Comparison of ENCODE assay signal across 37 cellular contexts in the genomic region with DNA sequence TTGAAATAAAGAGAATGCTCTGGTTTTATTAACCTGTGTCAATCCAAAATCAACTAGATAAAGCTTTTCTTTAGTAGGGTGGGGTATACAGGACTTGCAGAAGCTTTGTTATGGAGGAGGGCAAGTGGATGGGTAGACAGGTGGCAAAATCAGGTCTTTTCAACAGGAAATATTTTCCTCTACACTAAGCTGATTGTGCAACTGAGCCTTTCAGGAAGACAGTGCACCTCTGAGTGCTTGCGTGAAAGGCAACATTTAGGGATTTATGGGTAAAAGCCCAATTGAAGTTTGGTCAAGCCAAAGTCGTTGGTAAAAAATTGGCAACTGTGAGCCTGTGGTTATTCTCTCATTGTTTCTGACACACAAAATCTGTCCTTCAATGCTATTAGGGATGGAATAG. TPM values are rescaled to one million over a fixed set of nuclear protein-coding genes. Genes with fewer than 3 reads are reported as not detected.
DNase-seq lines count a peak whose midpoint lies in the region; ATAC-seq, FAIRE-seq and TF ChIP-seq lines count a peak whose summit lies in the region.
"Had no signal": no experiment of that assay in that cellular context is flagged by ENCODE, and none has a peak within 500 bp of the region (broad histone marks: within the 10 kb centered on the region; RNA-seq: fewer than 3 reads in every experiment).

No MANE protein-coding gene starts in this region.

- H3K36me3 ChIP-seq in HepG2 (replicated peaks in 1 of 2; ENCODE audit: control insufficient read depth in 1 of 2, insufficient read depth in 2 of 2, low read length in 2 of 2) (no peaks in the 10 kb centered on the region), right lobe of liver (no peaks in the 10 kb centered on the region), IMR-90 (ENCODE audit: control insufficient read depth, insufficient read depth, low read length) (no peaks in the 10 kb centered on the region), Karpas-422 (ENCODE audit: insufficient read depth, low read length) (no peaks in the 10 kb centered on the region), K562 (ENCODE audit: control insufficient read depth, insufficient read depth, low read length) (no peaks in the 10 kb centered on the region), mucosa of descending colon (ENCODE audit: low read depth) (no peaks in the 10 kb centered on the region)
- H3K36me3 ChIP-seq: BE2C; BLaER1; BLaER1 treated with 17β-estradiol and CSF1 and Interleukin-3, amounts not matched to agents 10 nM and 100 nM had no signal

- POLR2A ChIA-PET in HepG2 (lab: Yijun Ruan, JAX), result no interaction called here
- POLR2A ChIA-PET in IMR-90 (lab: Charles Lee; ENCODE audit: unreplicated experiment), result no interaction called here
- POLR2A ChIA-PET in K562 (lab: Yijun Ruan, JAX), result interaction anchor here (1.2 to 1.3 kb wide), 2 partner anchors 8 to 25 kb away, joined by 3 to 4 read pairs; no protein-coding TSS in a partner anchor
- POLR2A ChIA-PET in T-cell (lab: Charles Lee), result no interaction called here

- no peak for TF ChIP-seq RAD21 in HepG2 (CRISPR knock-in tag; IDR thresholded peaks at IDR 0.05)
- no peak for TF ChIP-seq RAD21 in IMR-90 (IDR thresholded peaks at IDR 0.05; ENCODE audit: low read length)
- TF ChIP-seq RAD21 in K562 (CRISPR knock-in tag; conservative IDR thresholded peaks at IDR 0.05 in 1 of 2, IDR thresholded peaks at IDR 0.05 in 1 of 2), result no peak

- H3K18ac ChIP-seq in IMR-90 (ENCODE audit: low read depth, low read length), result no peak overlapping the region

- peaks cover 0 to 4% (median 2%) of the 10 kb centered on the region in 3 donors for H3K4me1 Mint-ChIP-seq in T-cell
- H3K4me1 Mint-ChIP-seq: CD4-positive, alpha-beta memory T cell; CD8-positive, alpha-beta memory T cell had no signal

- no peaks in the 10 kb centered on the region for H3K79me2 ChIP-seq in HepG2 (ENCODE audit: insufficient read depth, low read length)
- no peaks in the 10 kb centered on the region for H3K79me2 ChIP-seq in Karpas-422 (ENCODE audit: low read length)
- H3K79me2 ChIP-seq in K562 (ENCODE audit: control insufficient read depth, insufficient read depth, low read length), result no peaks in the 10 kb centered on the region; the same call in 2 of the 3 replicates

- ATAC-seq in HepG2, result no peak
- ATAC-seq in right lobe of liver, result no peak
- ATAC-seq in IMR-90 (ENCODE audit: low read depth), result no peak
- ATAC-seq in K562, result no peak
- no peak for ATAC-seq in mucosa of descending colon
- ATAC-seq in HG03196 (IDR thresholded peaks at IDR 0.05; ENCODE audit: unreplicated experiment), result no peak
- ATAC-seq in T-cell (replicated peaks in 1 of 4), result no peak
- ATAC-seq: A549; CD8-positive, alpha-beta T cell had no signal

- no peak overlapping the region for H3K4me3 Mint-ChIP-seq in T-cell
- H3K4me3 Mint-ChIP-seq: B cell; CD4-positive, alpha-beta memory T cell; CD4-positive, alpha-beta T cell; CD4-positive, CD25-positive, alpha-beta regulatory T cell; CD8-positive, alpha-beta memory T cell; CD8-positive, alpha-beta T cell had no signal

- H3K27ac Mint-ChIP-seq in T-cell, result no peak overlapping the region
- H3K27ac Mint-ChIP-seq: B cell; CD4-positive, alpha-beta memory T cell; CD4-positive, alpha-beta T cell; CD4-positive, CD25-positive, alpha-beta regulatory T cell; CD8-positive, alpha-beta memory T cell; CD8-positive, alpha-beta T cell had no signal

- no peaks in the 10 kb centered on the region for H3K9me2 ChIP-seq in Karpas-422 (replicated peaks; ENCODE audit: insufficient read depth, low read length)

- H2BK120ac ChIP-seq in IMR-90 (ENCODE audit: low read depth, low read length), result no peak overlapping the region

- H2AK9ac ChIP-seq in IMR-90 (replicated peaks; ENCODE audit: low read depth, low read length, poor library complexity), result no peak overlapping the region

- TF ChIP-seq POLR2A in HepG2 (IDR thresholded peaks at IDR 0.05; ENCODE audit: insufficient read depth in 1 of 2, low read depth in 2 of 2, low read length in 2 of 2) (no peak), right lobe of liver (IDR thresholded peaks at IDR 0.05) (no peak), IMR-90 (IDR thresholded peaks at IDR 0.05; ENCODE audit: low read depth, low read length) (no peak), K562 (conservative IDR thresholded peaks at IDR 0.05) (no peak)

- no peak overlapping the region for H4K8ac ChIP-seq in IMR-90 (ENCODE audit: low read depth in 2 of 2, low read length in 2 of 2)

- no peaks in the 10 kb centered on the region for H3K79me1 ChIP-seq in IMR-90 (ENCODE audit: low read depth in 1 of 2, low read length in 2 of 2)

- no peak overlapping the region for H2AK5ac ChIP-seq in IMR-90 (ENCODE audit: low read depth, low read length)

- no peak overlapping the region for H3K56ac ChIP-seq in IMR-90 (ENCODE audit: extremely low read depth, insufficient read depth, low read length)

- FAIRE-seq in HepG2 (lab: Jason Lieb, UNC) (no peak), K562 (lab: Jason Lieb, UNC) (no peak)
- FAIRE-seq: A204.1, A549, D721Med had no signal

- DNase-seq in HepG2 (ENCODE audit: low spot score) (no peak), right lobe of liver (no peak), IMR-90 (no peak), Karpas-422 (peak; percentile 10), K562 (ENCODE audit: extremely low read depth in 1 of 4, low spot score in 3 of 4) (no peak), mucosa of descending colon (no peak), T-cell (no peak)
- DNase-seq: 8988T; ACHN; AML-193; BE2C; C1 segment of cervical spinal cord; Caco-2; Calu3; CD4-positive, alpha-beta memory T cell; CD4-positive, alpha-beta T cell; CD4-positive, CD25-positive, alpha-beta regulatory T cell; CD8-positive, alpha-beta memory T cell; CD8-positive, alpha-beta T cell; COR-L47; DMS 273 treated with DMSO at 0.1 percent for 48 hours; DMS153; DMS53; DMS79; DMS79 treated with DMSO at 0.1 percent for 48 hours; DND-41; EL had no signal

- no peak overlapping the region for H3K4me3 ChIP-seq in HepG2 (replicated peaks in 1 of 3; ENCODE audit: insufficient read depth in 1 of 3, low read depth in 2 of 3, low read length in 3 of 3)
- H3K4me3 ChIP-seq in right lobe of liver, result no peak overlapping the region
- H3K4me3 ChIP-seq in IMR-90 (ENCODE audit: insufficient read depth, low read depth, low read length), result no peak overlapping the region
- no peak overlapping the region for H3K4me3 ChIP-seq in Karpas-422 (ENCODE audit: low read length)
- H3K4me3 ChIP-seq in K562, result no peak overlapping the region
- no peak overlapping the region for H3K4me3 ChIP-seq in mucosa of descending colon
- H3K4me3 ChIP-seq: A549; BLaER1; BLaER1 treated with 17β-estradiol and CSF1 and Interleukin-3, amounts not matched to agents 10 nM and 100 nM had no signal

- no peak overlapping the region for H3K9ac ChIP-seq in HepG2 (ENCODE audit: insufficient read depth, low read depth, low read length)
- no peak overlapping the region for H3K9ac ChIP-seq in IMR-90 (ENCODE audit: low read depth, low read length)
- H3K9ac ChIP-seq in Karpas-422 (ENCODE audit: low read length), result no peak overlapping the region
- no peak overlapping the region for H3K9ac ChIP-seq in K562 (ENCODE audit: insufficient read depth in 1 of 2, low read depth in 2 of 2, low read length in 2 of 2)
- H3K9ac ChIP-seq: BLaER1; BLaER1 treated with 17β-estradiol and CSF1 and Interleukin-3, amounts not matched to agents 10 nM and 100 nM had no signal

- H3K4me1 ChIP-seq in HepG2 (ENCODE audit: insufficient read depth, low read length), result peaks cover 9% of the 10 kb centered on the region
- no peaks in the 10 kb centered on the region for H3K4me1 ChIP-seq in right lobe of liver
- no peaks in the 10 kb centered on the region for H3K4me1 ChIP-seq in IMR-90 (ENCODE audit: control insufficient read depth, insufficient read depth, low read length)
- H3K4me1 ChIP-seq in Karpas-422 (ENCODE audit: low read length), result no peaks in the 10 kb centered on the region
- peaks cover 9 to 17% of the 10 kb centered on the region in 2 experiments for H3K4me1 ChIP-seq in K562 (replicated peaks in 1 of 2; ENCODE audit: control insufficient read depth in 2 of 2, insufficient read depth in 2 of 2, low read length in 2 of 2)
- no peaks in the 10 kb centered on the region for H3K4me1 ChIP-seq in mucosa of descending colon (ENCODE audit: low read depth)

- H2BK15ac ChIP-seq in IMR-90 (ENCODE audit: low read depth, low read length), result no peak overlapping the region

- H3K4me2 ChIP-seq in HepG2 (ENCODE audit: low read depth, low read length) (no peak overlapping the region), IMR-90 (ENCODE audit: low read depth, low read length) (no peak overlapping the region), Karpas-422 (ENCODE audit: low read depth, low read length, poor library complexity, severe bottlenecking) (no peak overlapping the region), K562 (ENCODE audit: insufficient read depth, low read length) (no peak overlapping the region)
- H3K4me2 ChIP-seq: A549; BLaER1; BLaER1 treated with 17β-estradiol and CSF1 and Interleukin-3, amounts not matched to agents 10 nM and 100 nM had no signal

- H2BK5ac ChIP-seq in IMR-90 (ENCODE audit: low read depth, low read length, poor library complexity, severe bottlenecking), result no peak overlapping the region

- dilution Hi-C loops in IMR-90 (cut with HindIII; ENCODE audit: low sequenced_read_pairs, unreplicated experiment), result no loop called here

- H3K4ac ChIP-seq in IMR-90 (ENCODE audit: low read depth, low read length), result no peak overlapping the region

- no peak overlapping the region for H4K91ac ChIP-seq in IMR-90 (ENCODE audit: insufficient read depth, low read depth, low read length)

- no peak overlapping the region for H4K5ac ChIP-seq in IMR-90 (ENCODE audit: low read depth, low read length)

- TF ChIP-seq EP300 in HepG2 (IDR thresholded peaks at IDR 0.05; ENCODE audit: low read depth in 2 of 2, low read length in 2 of 2) (no peak), HepG2 (CRISPR knock-in tag; IDR thresholded peaks at IDR 0.05; ENCODE audit: borderline replicate concordance) (no peak), K562 (IDR thresholded peaks at IDR 0.05; ENCODE audit: low read length) (no peak)

- H2AFZ ChIP-seq in HepG2 (ENCODE audit: low read length), result no peak overlapping the region
- no peak overlapping the region for H2AFZ ChIP-seq in IMR-90 (replicated peaks; ENCODE audit: low read length, poor library complexity)
- H2AFZ ChIP-seq in Karpas-422 (ENCODE audit: low read length), result no peak overlapping the region
- H2AFZ ChIP-seq in K562 (ENCODE audit: low read depth, low read length), result no peak overlapping the region

- in situ Hi-C loops in HepG2 (cut with HindIII; ENCODE audit: extremely low pct_ligation_motif_present, low pct_unique_long_range_greater_than_20kb), result no loop called here
- in situ Hi-C loops in IMR-90 (cut with MboI; ENCODE audit: low sequenced_read_pairs), result no loop called here
- in situ Hi-C loops in K562 (cut with MboI), result no loop called here

- H3K14ac ChIP-seq in IMR-90 (replicated peaks; ENCODE audit: low read depth, low read length), result no peak overlapping the region

- H3K23ac ChIP-seq in IMR-90 (ENCODE audit: low read depth, low read length), result no peak overlapping the region

- no peaks in the 10 kb centered on the region for H3K36me3 Mint-ChIP-seq in T-cell
- H3K36me3 Mint-ChIP-seq: CD14-positive monocyte; CD4-positive, alpha-beta memory T cell; CD4-positive, CD25-positive, alpha-beta regulatory T cell; CD8-positive, alpha-beta memory T cell; CD8-positive, alpha-beta T cell had no signal

- H4K20me1 ChIP-seq in HepG2 (ENCODE audit: insufficient read depth, low read length) (no peaks in the 10 kb centered on the region), IMR-90 (ENCODE audit: insufficient read depth, low read length) (no peaks in the 10 kb centered on the region), Karpas-422 (ENCODE audit: insufficient read depth, low read depth, low read length) (no peaks in the 10 kb centered on the region), K562 (replicated peaks; ENCODE audit: control insufficient read depth, insufficient read depth, low read length) (no peaks in the 10 kb centered on the region)
- H4K20me1 ChIP-seq: BLaER1; BLaER1 treated with 17β-estradiol and CSF1 and Interleukin-3, amounts not matched to agents 10 nM and 100 nM had no signal

- H3K27me3 Mint-ChIP-seq in T-cell, result peaks cover 22 to 28% of the 10 kb centered on the region in 2 donors

- H3K27ac ChIP-seq in HepG2 (ENCODE audit: extremely low read length, insufficient read depth, low read length), result no peak overlapping the region
- no peak overlapping the region for H3K27ac ChIP-seq in right lobe of liver
- no peak overlapping the region for H3K27ac ChIP-seq in IMR-90 (ENCODE audit: insufficient read depth, low read length)
- H3K27ac ChIP-seq in Karpas-422 (ENCODE audit: low read length), result no peak overlapping the region
- H3K27ac ChIP-seq in K562 (ENCODE audit: extremely low read depth, low read depth, low read length), result no peak overlapping the region
- H3K27ac ChIP-seq: 22Rv1; A549; BLaER1; BLaER1 treated with 17β-estradiol and CSF1 and Interleukin-3, amounts not matched to agents 10 nM and 100 nM; C4-2B had no signal

- 0 out of 2 replicates have a peak, but pooled peaks cover 3% of the 10 kb centered on the region for H3K9me1 ChIP-seq in IMR-90 (ENCODE audit: insufficient read depth, low read length)
- no peaks in the 10 kb centered on the region for H3K9me1 ChIP-seq in K562 (ENCODE audit: control insufficient read depth, insufficient read depth, low read length)

- WGBS in HepG2 (ENCODE audit: low lambda C conversion rate), result 58% methylated on average over 2 of the region's 2 CpGs
- 55% methylated on average over 2 of the region's 2 CpGs for WGBS in right lobe of liver (ENCODE audit: insufficient coverage, low coverage, low lambda C conversion rate, missing lambda C conversion rate)
- WGBS in IMR-90 (ENCODE audit: extremely low coverage in 2 of 2, insufficient read length in 1 of 2), 2 experiments, result no CpG with 5 or more reads among the region's 2 CpGs
- 34% methylated on average over 2 of the region's 2 CpGs for WGBS in K562 (ENCODE audit: insufficient coverage, low coverage, missing lambda C conversion rate)

- no peak for TF ChIP-seq CTCF in HepG2 (CRISPR knock-in tag; IDR thresholded peaks at IDR 0.05)
- TF ChIP-seq CTCF in right lobe of liver (IDR thresholded peaks at IDR 0.05), result no peak
- TF ChIP-seq CTCF in IMR-90 (conservative IDR thresholded peaks at IDR 0.05; ENCODE audit: low read depth, low read length), result no peak
- TF ChIP-seq CTCF in K562 (IDR thresholded peaks at IDR 0.05 in 2 of 3, conservative IDR thresholded peaks at IDR 0.05 in 1 of 3; ENCODE audit: insufficient read depth in 2 of 3, low read depth in 1 of 3, low read length in 3 of 3), result no peak
- TF ChIP-seq CTCF in mucosa of descending colon (IDR thresholded peaks at IDR 0.05), result no peak

- BruUV-seq in HepG2 (replicated peaks; lab: Mats Ljungman, UMichigan), result no TSS peak
- BruUV-seq in IMR-90 (replicated peaks; lab: Mats Ljungman, UMichigan), result no TSS peak
- no TSS peak for BruUV-seq in K562 (replicated peaks; lab: Mats Ljungman, UMichigan)

- H3K27me3 ChIP-seq in HepG2 (ENCODE audit: control insufficient read depth in 1 of 2, insufficient read depth in 2 of 2, low read length in 2 of 2), result peaks cover 0 to 4% of the 10 kb centered on the region in 2 experiments; a peak in 3 of 5 replicates
- no peaks in the 10 kb centered on the region for H3K27me3 ChIP-seq in right lobe of liver
- peaks cover 26% of the 10 kb centered on the region for H3K27me3 ChIP-seq in IMR-90 (ENCODE audit: control insufficient read depth, insufficient read depth, low read length)
- H3K27me3 ChIP-seq in Karpas-422 (ENCODE audit: low read length), result no peaks in the 10 kb centered on the region
- peaks cover 0 to 4% of the 10 kb centered on the region in 2 experiments; a peak in 1 of 5 replicates for H3K27me3 ChIP-seq in K562 (ENCODE audit: control insufficient read depth in 2 of 2, insufficient read depth in 2 of 2, low read length in 2 of 2)
- H3K27me3 ChIP-seq: BE2C; BLaER1; BLaER1 treated with 17β-estradiol and CSF1 and Interleukin-3, amounts not matched to agents 10 nM and 100 nM had no signal

- no peak overlapping the region for H2BK20ac ChIP-seq in IMR-90 (ENCODE audit: low read depth, low read length)

- no peaks in the 10 kb centered on the region for H3K9me3 Mint-ChIP-seq in T-cell
- H3K9me3 Mint-ChIP-seq: CD4-positive, alpha-beta memory T cell; CD4-positive, alpha-beta T cell; CD8-positive, alpha-beta memory T cell; CD8-positive, alpha-beta T cell had no signal

- intact Hi-C loops in HepG2 (cut with micrococcal nuclease; ENCODE audit: unreplicated experiment) (no loop called here), right lobe of liver (cut with DNase I) (no loop called here), IMR-90 (cut with micrococcal nuclease) (no loop called here), K562 (cut with micrococcal nuclease) (no loop called here), mucosa of descending colon (cut with DNase I, micrococcal nuclease) (no loop called here)

- CTCF ChIA-PET in HepG2 (lab: Yijun Ruan, JAX; ENCODE audit: low intra/inter-chr PET ratio, low total read pairs) (no interaction called here), IMR-90 (lab: Yijun Ruan, JAX) (no interaction called here), K562 (lab: Yijun Ruan, JAX; ENCODE audit: low intra/inter-chr PET ratio) (no interaction called here), T-cell (lab: Charles Lee) (no interaction called here)

- H3K9me3 ChIP-seq in HepG2 (ENCODE audit: low read length) (no peaks in the 10 kb centered on the region), right lobe of liver (no peaks in the 10 kb centered on the region), IMR-90 (ENCODE audit: control insufficient read depth, insufficient read depth, low read length) (no peaks in the 10 kb centered on the region), Karpas-422 (ENCODE audit: low read length) (no peaks in the 10 kb centered on the region), K562 (replicated peaks; ENCODE audit: control insufficient read depth, insufficient read depth, low read depth, low read length) (no peaks in the 10 kb centered on the region), mucosa of descending colon (no peaks in the 10 kb centered on the region)
- H3K9me3 ChIP-seq: A549; BE2C; BLaER1; BLaER1 treated with 17β-estradiol and CSF1 and Interleukin-3, amounts not matched to agents 10 nM and 100 nM; Caco-2 had no signal

RNA-seq across cellular contexts. Expression of gene TUBB2A, which starts 23.8 kb away (rescaled TPM):
- 35.3 and 38.1 TPM in 2 replicates for total RNA-seq in HepG2 (2016; rRNA removed; fragmentation: Illumina TruSeq; extraction: Trizol)
- 10.1 and 10.3 TPM in 2 replicates for total RNA-seq in HepG2 (2016; cell fraction: cytosol; rRNA removed; fragmentation: Illumina TruSeq; extraction: Trizol; ENCODE audit: low read depth)
- 32.8 and 36.3 TPM in 2 replicates for total RNA-seq in HepG2 (2016; cell fraction: insoluble cytoplasmic fraction; rRNA removed; fragmentation: Illumina TruSeq; extraction: Trizol)
- total RNA-seq in HepG2 (2016; cell fraction: membrane; rRNA removed; fragmentation: Illumina TruSeq; extraction: Trizol), result 12.7 and 14.0 TPM in 2 replicates
- total RNA-seq in HepG2 (2016; cell fraction: nucleus; rRNA removed; fragmentation: Illumina TruSeq; extraction: Trizol), result 13.9 and 14.1 TPM in 2 replicates
- 106 and 178 TPM in 2 replicates for polyA plus RNA-seq in HepG2 (2011; rRNA removed)
- polyA plus RNA-seq in HepG2 (2011; cell fraction: cytosol; rRNA removed), result 118 and 142 TPM in 2 replicates
- 111 and 136 TPM in 2 replicates for polyA plus RNA-seq in HepG2 (2011; cell fraction: nucleus; rRNA removed)
- 89.5 and 170 TPM in 2 replicates for polyA plus RNA-seq in HepG2 (2012)
- 7.8 and 9.2 TPM in 2 replicates for polyA plus RNA-seq in HepG2 (2016; cell fraction: cytosol; fragmentation: Illumina TruSeq; extraction: Trizol; ENCODE audit: low read depth)
- polyA plus RNA-seq in HepG2 (2016; cell fraction: insoluble cytoplasmic fraction; fragmentation: Illumina TruSeq; extraction: Trizol; ENCODE audit: low read depth), result 37.3 and 40.4 TPM in 2 replicates
- polyA plus RNA-seq in HepG2 (2016; cell fraction: membrane; fragmentation: Illumina TruSeq; extraction: Trizol; ENCODE audit: low read depth), result 8.6 and 9.4 TPM in 2 replicates
- 25.9 and 28.8 TPM in 2 replicates for polyA plus RNA-seq in HepG2 (2016; cell fraction: nucleus; fragmentation: Illumina TruSeq; extraction: Trizol; ENCODE audit: insufficient read depth, low read depth)
- polyA minus RNA-seq in HepG2 (2011; rRNA and poly(A)+ RNA removed; ENCODE audit: low replicate concordance), result 14.5 and 150 TPM in 2 replicates
- 76.6 and 136 TPM in 2 replicates for polyA minus RNA-seq in HepG2 (2011; cell fraction: cytosol; rRNA and poly(A)+ RNA removed)
- 30.0 and 49.6 TPM in 2 replicates for polyA minus RNA-seq in HepG2 (2011; cell fraction: nucleus; rRNA and poly(A)+ RNA removed)
- 100 to 1,000 TPM in 2 of 6 experiments, 10 to 100 TPM in 4; 32.8 to 136 (median 83.8) TPM for total RNA-seq in right lobe of liver
- 164 and 182 TPM in 2 replicates for total RNA-seq in IMR-90 (2012; rRNA removed)
- 264 and 300 TPM in 2 replicates for polyA plus RNA-seq in IMR-90 (2012; rRNA removed)
- polyA plus RNA-seq in IMR-90 (2012; cell fraction: cytosol; rRNA removed), result 161 and 414 TPM in 2 replicates
- 339 and 399 TPM in 2 replicates for polyA plus RNA-seq in IMR-90 (2012; cell fraction: nucleus; rRNA removed; ENCODE audit: low replicate concordance)
- 0.51 TPM in 1 of 2 replicates, not detected in the other for total RNA-seq in Karpas-422 (2014; rRNA removed; shearing (Covaris generic); ENCODE audit: low replicate concordance)
- total RNA-seq in K562 (2011; cell fraction: chromatin; rRNA removed; ENCODE audit: low replicate concordance), result 19.1 and 41.5 TPM in 2 replicates
- 35.0 and 37.2 TPM in 2 replicates for total RNA-seq in K562 (2011; cell fraction: nucleolus; rRNA removed)
- 24.8 and 26.5 TPM in 2 replicates for total RNA-seq in K562 (2011; cell fraction: nucleoplasm; rRNA removed)
- total RNA-seq in K562 (2014; rRNA removed), result 92.1 and 101 TPM in 2 replicates
- total RNA-seq in K562 (2014; rRNA removed; fragmentation: Illumina TruSeq; extraction: Trizol), result 18.1 and 23.5 TPM in 2 replicates
- total RNA-seq in K562 (2015; rRNA removed; fragmentation: Illumina TruSeq; extraction: Trizol), result 43.2 and 44.9 TPM in 2 replicates
- total RNA-seq in K562 (2021), result 81.8 and 82.4 TPM in 2 replicates
- polyA plus RNA-seq in K562 (2011; rRNA removed), result 45.6 and 52.0 TPM in 2 replicates
- polyA plus RNA-seq in K562 (2011; cell fraction: cytosol; rRNA removed), result 57.7 and 124 TPM in 2 replicates
- polyA plus RNA-seq in K562 (2011; cell fraction: nucleus; rRNA removed), result 49.0 and 58.3 TPM in 2 replicates
- polyA plus RNA-seq in K562 (2012), result 70.6 and 119 TPM in 2 replicates
- polyA plus RNA-seq in K562 (2014; fragmentation: Illumina TruSeq; extraction: Trizol), result 50.1 and 68.1 TPM in 2 replicates
- 1 to 10 TPM; 3.6 to 6.3 TPM for polyA plus RNA-seq in K562 (2014; fragmentation: Nextera tagmentation; extraction: Ambion mirVana)
- polyA plus RNA-seq in K562 (2014; rRNA removed), result 73.1 and 73.4 TPM in 2 replicates
- 29.1 and 41.2 TPM in 2 replicates for polyA minus RNA-seq in K562 (2011; rRNA and poly(A)+ RNA removed)
- polyA minus RNA-seq in K562 (2011; cell fraction: cytosol; rRNA and poly(A)+ RNA removed), result 61.6 and 63.4 TPM in 2 replicates
- 17.5 and 22.9 TPM in 2 replicates for polyA minus RNA-seq in K562 (2011; cell fraction: nucleus; rRNA and poly(A)+ RNA removed)
- total RNA-seq in mucosa of descending colon, result 10 to 100 TPM; 16.4 to 92.8 (median 38.4) TPM
- total RNA-seq in T-cell, result 10 to 100 TPM in 2 of 5 donors, 1 to 10 TPM in 3; 4.5 to 34.7 (median 9.6) TPM

RNA-seq across cellular contexts. Expression of gene TUBB2B, which starts 46.3 kb away (rescaled TPM):
- total RNA-seq in HepG2 (2016; rRNA removed; fragmentation: Illumina TruSeq; extraction: Trizol) (9.3 and 10.3 TPM in 2 replicates), right lobe of liver (1 to 10 TPM; 1.0 to 3.9 (median 2.5) TPM), IMR-90 (2012; rRNA removed) (13.3 and 13.6 TPM in 2 replicates), K562 (2014; rRNA removed) (6.4 and 7.3 TPM in 2 replicates), K562 (2014; rRNA removed; fragmentation: Illumina TruSeq; extraction: Trizol) (1.6 and 2.3 TPM in 2 replicates), K562 (2015; rRNA removed; fragmentation: Illumina TruSeq; extraction: Trizol) (3.3 and 3.8 TPM in 2 replicates), K562 (2021) (5.1 and 5.8 TPM in 2 replicates), mucosa of descending colon (10 to 100 TPM in 1 of 3 donors, 1 to 10 TPM in 1, under 1 TPM in 1; 0.87 to 18.5 (median 3.6) TPM), T-cell (1 to 10 TPM in 2 of 5 donors, under 1 TPM in 2, not detected in 1; 0.46 to 1.2 (median 0.87) TPM)
- total RNA-seq in HepG2 (2016; cell fraction: cytosol; rRNA removed; fragmentation: Illumina TruSeq; extraction: Trizol; ENCODE audit: low read depth), result 4.4 and 4.7 TPM in 2 replicates
- total RNA-seq in HepG2 (2016; cell fraction: insoluble cytoplasmic fraction; rRNA removed; fragmentation: Illumina TruSeq; extraction: Trizol), result 7.4 and 10.0 TPM in 2 replicates
- total RNA-seq in HepG2 (2016; cell fraction: membrane; rRNA removed; fragmentation: Illumina TruSeq; extraction: Trizol), result 7.0 TPM in 2 replicates
- 4.2 TPM in 2 replicates for total RNA-seq in HepG2 (2016; cell fraction: nucleus; rRNA removed; fragmentation: Illumina TruSeq; extraction: Trizol)
- polyA plus RNA-seq in HepG2 (2011; rRNA removed) (23.6 and 39.5 TPM in 2 replicates), IMR-90 (2012; rRNA removed) (19.0 and 21.1 TPM in 2 replicates), K562 (2011; rRNA removed) (9.7 and 14.5 TPM in 2 replicates), K562 (2014; fragmentation: Illumina TruSeq; extraction: Trizol) (4.6 and 9.1 TPM in 2 replicates), K562 (2014; fragmentation: Nextera tagmentation; extraction: Ambion mirVana) (under 1 TPM; 0.11 to 0.18 TPM), K562 (2014; rRNA removed) (6.1 and 7.0 TPM in 2 replicates)
- polyA plus RNA-seq in HepG2 (2011; cell fraction: cytosol; rRNA removed), result 33.6 and 35.1 TPM in 2 replicates
- 20.7 and 31.9 TPM in 2 replicates for polyA plus RNA-seq in HepG2 (2011; cell fraction: nucleus; rRNA removed)
- 18.7 and 50.4 TPM in 2 replicates for polyA plus RNA-seq in HepG2 (2012)
- 3.0 and 3.6 TPM in 2 replicates for polyA plus RNA-seq in HepG2 (2016; cell fraction: cytosol; fragmentation: Illumina TruSeq; extraction: Trizol; ENCODE audit: low read depth)
- 8.6 and 11.7 TPM in 2 replicates for polyA plus RNA-seq in HepG2 (2016; cell fraction: insoluble cytoplasmic fraction; fragmentation: Illumina TruSeq; extraction: Trizol; ENCODE audit: low read depth)
- 4.9 and 7.1 TPM in 2 replicates for polyA plus RNA-seq in HepG2 (2016; cell fraction: membrane; fragmentation: Illumina TruSeq; extraction: Trizol; ENCODE audit: low read depth)
- 6.5 and 6.8 TPM in 2 replicates for polyA plus RNA-seq in HepG2 (2016; cell fraction: nucleus; fragmentation: Illumina TruSeq; extraction: Trizol; ENCODE audit: insufficient read depth, low read depth)
- polyA minus RNA-seq in HepG2 (2011; rRNA and poly(A)+ RNA removed; ENCODE audit: low replicate concordance), result 39.5 TPM in 1 of 2 replicates, not detected in the other
- 20.2 and 27.6 TPM in 2 replicates for polyA minus RNA-seq in HepG2 (2011; cell fraction: cytosol; rRNA and poly(A)+ RNA removed)
- 4.5 and 11.2 TPM in 2 replicates for polyA minus RNA-seq in HepG2 (2011; cell fraction: nucleus; rRNA and poly(A)+ RNA removed)
- 11.8 and 40.1 TPM in 2 replicates for polyA plus RNA-seq in IMR-90 (2012; cell fraction: cytosol; rRNA removed)
- 16.8 and 23.0 TPM in 2 replicates for polyA plus RNA-seq in IMR-90 (2012; cell fraction: nucleus; rRNA removed; ENCODE audit: low replicate concordance)
- total RNA-seq in Karpas-422 (2014; rRNA removed; shearing (Covaris generic); ENCODE audit: low replicate concordance), result 0.34 TPM in 1 of 2 replicates, not detected in the other
- total RNA-seq in K562 (2011; cell fraction: chromatin; rRNA removed; ENCODE audit: low replicate concordance), result 1.7 and 4.6 TPM in 2 replicates
- total RNA-seq in K562 (2011; cell fraction: nucleolus; rRNA removed), result 5.0 and 6.5 TPM in 2 replicates
- 3.4 and 3.9 TPM in 2 replicates for total RNA-seq in K562 (2011; cell fraction: nucleoplasm; rRNA removed)
- polyA plus RNA-seq in K562 (2011; cell fraction: cytosol; rRNA removed), result 18.8 and 24.4 TPM in 2 replicates
- polyA plus RNA-seq in K562 (2011; cell fraction: nucleus; rRNA removed), result 5.8 and 7.2 TPM in 2 replicates
- 9.9 and 11.3 TPM in 2 replicates for polyA plus RNA-seq in K562 (2012)
- 5.1 and 6.2 TPM in 2 replicates for polyA minus RNA-seq in K562 (2011; rRNA and poly(A)+ RNA removed)
- polyA minus RNA-seq in K562 (2011; cell fraction: cytosol; rRNA and poly(A)+ RNA removed), result 7.5 and 11.3 TPM in 2 replicates
- polyA minus RNA-seq in K562 (2011; cell fraction: nucleus; rRNA and poly(A)+ RNA removed), result 2.7 and 6.1 TPM in 2 replicates
- total RNA-seq: B cell; CD4-positive, alpha-beta memory T cell; CD4-positive, alpha-beta T cell had no signal

Comparison
In these comparisons a context has a peak if more than half of its experiments do, and no peak if none do; other contexts are left out.
1. Of the 241 proteins assayed by ChIP-seq in both HepG2 and K562: peak only in HepG2: none; only in K562: none; in both: CEBPB; in neither: 240.